In the genomic region with DNA sequence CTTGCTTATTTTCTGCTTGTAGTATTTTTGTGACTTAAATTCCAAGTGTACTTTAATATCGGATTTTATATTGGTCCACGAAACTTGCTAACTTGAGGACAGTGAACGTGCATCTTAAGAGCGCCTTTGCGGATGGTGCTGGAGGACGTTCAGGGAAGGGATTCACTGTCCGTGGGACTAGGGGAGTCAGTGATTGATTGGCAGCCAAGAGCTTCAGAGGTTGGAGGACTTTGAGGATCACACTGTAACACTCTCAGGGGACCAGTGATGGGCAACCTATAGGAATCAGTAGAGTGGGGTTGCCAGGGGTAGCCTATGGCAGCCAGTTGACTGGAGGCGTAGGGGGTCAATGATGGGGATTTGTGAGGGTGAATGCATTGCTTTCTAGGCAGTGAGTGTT, we compare ENCODE assay signal across 8 cellular contexts. TPM values are rescaled to one million over a fixed set of nuclear protein-coding genes. Genes with fewer than 3 reads are reported as not detected.
DNase-seq lines count a peak whose midpoint lies in the region; ATAC-seq and TF ChIP-seq lines count a peak whose summit lies in the region.

No MANE protein-coding gene starts in this region.

- peak overlapping the region; percentile 85 for H3K9ac ChIP-seq in adipocyte (ENCODE audit: low read length)

- DNase-seq in activated CD4-positive, alpha-beta T cell treated with anti-CD3 and anti-CD28 coated beads, Interleukin-2, amount 10 ng/mL, durations not matched to agents 24 days and 14 days, result no peak
- no peak for DNase-seq in activated CD4-positive, alpha-beta T cell treated with anti-CD3 and anti-CD28 coated beads, Interleukin-2, amount 50 U/mL, for 4 hours
- DNase-seq in adipocyte (ENCODE audit: low read depth) (peak; percentile 40), left kidney (ENCODE audit: low read depth, low spot score) (peak; percentile 17), thoracic aorta (ENCODE audit: low spot score) (no peak), GM19240 (ENCODE audit: insufficient read length, low spot score) (no peak)
- no peak for DNase-seq in activated CD4-positive, CD25-positive, alpha-beta regulatory T cell (lab: John Stamatoyannopoulos, UW)

- H3K4me1 ChIP-seq in adipocyte (ENCODE audit: control insufficient read depth, insufficient read depth, low read length) (peaks cover 20% of the 10 kb centered on the region), thoracic aorta (ENCODE audit: control insufficient read depth in 1 of 2, low read depth in 2 of 2) (peaks cover 10 to 24% of the 10 kb centered on the region in 2 donors)

- peaks cover 26% of the 10 kb centered on the region for H3K36me3 Mint-ChIP-seq in activated CD4-positive, alpha-beta T cell treated with anti-CD3 and anti-CD28 coated beads, Interleukin-2, amount 10 ng/mL, durations not matched to agents 24 days and 14 days (ENCODE audit: low read depth)

- peak overlapping the region; percentile 96 for H3K4me3 ChIP-seq in adipocyte (ENCODE audit: low read length)
- peak overlapping the region; percentile 80 for H3K4me3 ChIP-seq in thoracic aorta

- H3K9me3 Mint-ChIP-seq in activated CD4-positive, alpha-beta T cell treated with anti-CD3 and anti-CD28 coated beads, Interleukin-2, amount 10 ng/mL, durations not matched to agents 24 days and 14 days, result peaks cover 18% of the 10 kb centered on the region

- H3K27me3 ChIP-seq in adipocyte (replicated peaks; ENCODE audit: control insufficient read depth, insufficient read depth, low read length), result peaks cover 2% of the 10 kb centered on the region
- no peaks in the 10 kb centered on the region for H3K27me3 ChIP-seq in thoracic aorta (replicated peaks; ENCODE audit: insufficient read depth)

- H3K4me3 Mint-ChIP-seq in activated CD4-positive, alpha-beta T cell treated with anti-CD3 and anti-CD28 coated beads, Interleukin-2, amount 10 ng/mL, durations not matched to agents 24 days and 14 days, result peak overlapping the region; percentile 92

- H3K9me3 ChIP-seq in adipocyte (ENCODE audit: control insufficient read depth, low read length) (no peaks in the 10 kb centered on the region), thoracic aorta (no peaks in the 10 kb centered on the region)

- H3K36me3 ChIP-seq in adipocyte (ENCODE audit: control insufficient read depth, insufficient read depth, low read length, severe bottlenecking), result peaks cover 24% of the 10 kb centered on the region
- H3K36me3 ChIP-seq in thoracic aorta, result peaks cover 7% of the 10 kb centered on the region

- no peak for TF ChIP-seq CTCF in thoracic aorta (IDR thresholded peaks at IDR 0.05)

- H3K4me1 Mint-ChIP-seq in activated CD4-positive, alpha-beta T cell treated with anti-CD3 and anti-CD28 coated beads, Interleukin-2, amount 10 ng/mL, durations not matched to agents 24 days and 14 days, result peaks cover 21% of the 10 kb centered on the region

- intact Hi-C loops in activated CD4-positive, alpha-beta T cell treated with anti-CD3 and anti-CD28 coated beads, Interleukin-2, amount 10 ng/mL, durations not matched to agents 24 days and 14 days (cut with micrococcal nuclease), result loop anchor here (1.0 kb wide), 1 partner anchor 23 kb away; no protein-coding TSS in a partner anchor

- ATAC-seq in thoracic aorta (ENCODE audit: insufficient number of reproducible peaks, low FRiP score, low read depth), result no peak
- ATAC-seq in HG03045 (IDR thresholded peaks at IDR 0.05; ENCODE audit: unreplicated experiment), result no peak

- peak overlapping the region in 1 of 2 donors; percentile 42 for H3K27ac ChIP-seq in thoracic aorta

- peaks cover 14% of the 10 kb centered on the region for H3K27me3 Mint-ChIP-seq in activated CD4-positive, alpha-beta T cell treated with anti-CD3 and anti-CD28 coated beads, Interleukin-2, amount 10 ng/mL, durations not matched to agents 24 days and 14 days

- H3K27ac Mint-ChIP-seq in activated CD4-positive, alpha-beta T cell treated with anti-CD3 and anti-CD28 coated beads, Interleukin-2, amount 10 ng/mL, durations not matched to agents 24 days and 14 days, result peak overlapping the region; percentile 55

RNA-seq across cellular contexts. Expression of gene ZNF175, which starts 0.5 kb away (rescaled TPM):
- total RNA-seq in activated CD4-positive, alpha-beta T cell treated with anti-CD3 and anti-CD28 coated beads, Interleukin-2, amount 10 ng/mL, durations not matched to agents 24 days and 14 days, result 8.5 and 10.2 TPM in 2 replicates
- 10 to 100 TPM in 1 of 2 donors, 1 to 10 TPM in 1; 6.6 to 15.6 TPM for total RNA-seq in thoracic aorta

RNA-seq across cellular contexts. Expression of gene SIGLEC6, which starts 40.1 kb away (rescaled TPM):
- 0.91 and 0.95 TPM in 2 replicates for total RNA-seq in activated CD4-positive, alpha-beta T cell treated with anti-CD3 and anti-CD28 coated beads, Interleukin-2, amount 10 ng/mL, durations not matched to agents 24 days and 14 days
- total RNA-seq in thoracic aorta, result 1 to 10 TPM in 1 of 2 donors, under 1 TPM in 1; 0.56 to 1.6 TPM

RNA-seq across cellular contexts. Expression of gene SIGLEC5, which starts 58.6 kb away (rescaled TPM):
- total RNA-seq in activated CD4-positive, alpha-beta T cell treated with anti-CD3 and anti-CD28 coated beads, Interleukin-2, amount 10 ng/mL, durations not matched to agents 24 days and 14 days, result not detected in 2 replicates
- total RNA-seq in thoracic aorta, result 1 to 10 TPM in 1 of 2 donors, not detected in 1; 1.4 TPM

Comparison
In these comparisons a context has a peak if more than half of its experiments do, and no peak if none do; other contexts are left out.
1. DNase-seq: peak in adipocyte (single experiment) and left kidney (single experiment); none in activated CD4-positive, alpha-beta T cell treated with anti-CD3 and anti-CD28 coated beads, Interleukin-2, amount 10 ng/mL, durations not matched to agents 24 days and 14 days (single experiment), activated CD4-positive, alpha-beta T cell treated with anti-CD3 and anti-CD28 coated beads, Interleukin-2, amount 50 U/mL, for 4 hours (0 of 2), thoracic aorta (single experiment), GM19240 (single experiment) and activated CD4-positive, CD25-positive, alpha-beta regulatory T cell (0 of 4).